Comparison of ENCODE assay signal across 11 cellular contexts in genomic region chr11:96256213-96256580, GRCh38.
DNase-seq lines count a peak whose midpoint lies in the region; ATAC-seq and TF ChIP-seq lines count a peak whose summit lies in the region.
"Had no signal": no experiment of that assay in that cellular context is flagged by ENCODE, and none has a peak within 500 bp of the region (broad histone marks: within the 10 kb centered on the region; RNA-seq: fewer than 3 reads in every experiment).

No MANE protein-coding gene starts in this region.

- peak overlapping the region; percentile 10 for H3K27ac ChIP-seq in cardiac muscle cell
- H3K27ac ChIP-seq in right atrium auricular region = no peak overlapping the region
- H3K27ac ChIP-seq: SJCRH30 had no signal

- H3K4me1 Mint-ChIP-seq in T-cell (peaks cover 92 to 96% (median 95%) of the 10 kb centered on the region in 3 donors), type B pancreatic cell (ENCODE audit: unreplicated experiment) (peaks cover 53% of the 10 kb centered on the region)
- H3K4me1 Mint-ChIP-seq in effector memory CD8-positive, alpha-beta T cell (ENCODE audit: low read depth in 2 of 2) = peaks cover 64 to 77% of the 10 kb centered on the region in 2 donors

- H3K27ac Mint-ChIP-seq in T-cell = peak overlapping the region; percentile 100
- H3K27ac Mint-ChIP-seq in effector memory CD8-positive, alpha-beta T cell = peak overlapping the region; percentile 92 to 94
- H3K27ac Mint-ChIP-seq in type B pancreatic cell = no peak overlapping the region

- H3K9me3 ChIP-seq in cardiac muscle cell (ENCODE audit: low read depth) (no peaks in the 10 kb centered on the region), right atrium auricular region (no peaks in the 10 kb centered on the region)
- H3K9me3 ChIP-seq: SJCRH30 had no signal

- TF ChIP-seq CTCF in cardiac muscle cell (IDR thresholded peaks at IDR 0.05; ENCODE audit: low read depth, low read length) (no peak), right atrium auricular region (IDR thresholded peaks at IDR 0.05) (no peak), type B pancreatic cell (conservative IDR thresholded peaks at IDR 0.05) (no peak)

- DNase-seq in cardiac muscle cell (ENCODE audit: low read depth in 1 of 2, low spot score in 1 of 2) = no peak
- DNase-seq in right atrium auricular region (ENCODE audit: low spot score) = no peak
- DNase-seq in T-cell = no peak
- no peak for DNase-seq in effector memory CD8-positive, alpha-beta T cell
- no peak for DNase-seq in type B pancreatic cell (ENCODE audit: extremely low spot score, unreplicated experiment)
- no peak for DNase-seq in A172 (ENCODE audit: low spot score)
- DNase-seq in HT-29 (ENCODE audit: low spot score) = no peak
- DNase-seq: foreskin melanocyte, NCI-H226, SJCRH30 had no signal

- H3K4me3 ChIP-seq in cardiac muscle cell = no peak overlapping the region
- no peak overlapping the region for H3K4me3 ChIP-seq in right atrium auricular region
- H3K4me3 ChIP-seq: SJCRH30 had no signal

- H3K36me3 ChIP-seq in cardiac muscle cell = no peaks in the 10 kb centered on the region
- no peaks in the 10 kb centered on the region for H3K36me3 ChIP-seq in right atrium auricular region
- H3K36me3 ChIP-seq: SJCRH30 had no signal

- H3K27me3 ChIP-seq in cardiac muscle cell (no peaks in the 10 kb centered on the region), right atrium auricular region (no peaks in the 10 kb centered on the region)
- H3K27me3 ChIP-seq: SJCRH30 had no signal

- H3K9me3 Mint-ChIP-seq in T-cell = no peaks in the 10 kb centered on the region
- no peaks in the 10 kb centered on the region for H3K9me3 Mint-ChIP-seq in effector memory CD8-positive, alpha-beta T cell
- H3K9me3 Mint-ChIP-seq in type B pancreatic cell = peaks cover 3% of the 10 kb centered on the region

- no peaks in the 10 kb centered on the region for H3K27me3 Mint-ChIP-seq in T-cell
- no peaks in the 10 kb centered on the region for H3K27me3 Mint-ChIP-seq in effector memory CD8-positive, alpha-beta T cell
- H3K27me3 Mint-ChIP-seq in type B pancreatic cell = no peaks in the 10 kb centered on the region

- H3K4me3 Mint-ChIP-seq in T-cell (peak overlapping the region; percentile 56 to 73 (median 61)), type B pancreatic cell (peak overlapping the region; percentile 3)
- peak overlapping the region; percentile 63 to 78 for H3K4me3 Mint-ChIP-seq in effector memory CD8-positive, alpha-beta T cell

- POLR2A ChIA-PET in T-cell (lab: Charles Lee) = interaction anchor here (0.7 to 1.5 kb wide), 6 partner anchors 11 to 23 kb away, joined by 3 to 15 read pairs (median 6); no protein-coding TSS in a partner anchor

- CTCF ChIA-PET in T-cell (lab: Charles Lee) = interaction anchor here in 1 of 2 donors (1.1 to 2.7 kb wide), 2 partner anchors 85 to 87 kb away, joined by 3 to 13 read pairs; partner anchors contain the start of gene MAML2

- H3K4me1 ChIP-seq in cardiac muscle cell (ENCODE audit: low read depth) (peaks cover 29% of the 10 kb centered on the region), right atrium auricular region (peaks cover 0 to 62% of the 10 kb centered on the region in 2 donors)
- H3K4me1 ChIP-seq: SJCRH30 had no signal

- H3K36me3 Mint-ChIP-seq in T-cell (peaks cover 3% of the 10 kb centered on the region), type B pancreatic cell (peaks cover 22% of the 10 kb centered on the region)
- peaks cover 10% of the 10 kb centered on the region for H3K36me3 Mint-ChIP-seq in effector memory CD8-positive, alpha-beta T cell (ENCODE audit: insufficient read depth)

- no peak for ATAC-seq in T-cell (replicated peaks in 1 of 4)
- ATAC-seq in effector memory CD8-positive, alpha-beta T cell (replicated peaks) = no peak
- ATAC-seq in GM18498 (IDR thresholded peaks at IDR 0.05; ENCODE audit: unreplicated experiment) = no peak

Comparison
In these comparisons a context has a peak if more than half of its experiments do, and no peak if none do; other contexts are left out.
1. H3K4me3 Mint-ChIP-seq: peak in every context shown above with its lines; median percentile 70 in effector memory CD8-positive, alpha-beta T cell; 61 in T-cell; 3 in type B pancreatic cell.